Comparison of ENCODE assay signal across 17 cellular contexts in the genomic region with DNA sequence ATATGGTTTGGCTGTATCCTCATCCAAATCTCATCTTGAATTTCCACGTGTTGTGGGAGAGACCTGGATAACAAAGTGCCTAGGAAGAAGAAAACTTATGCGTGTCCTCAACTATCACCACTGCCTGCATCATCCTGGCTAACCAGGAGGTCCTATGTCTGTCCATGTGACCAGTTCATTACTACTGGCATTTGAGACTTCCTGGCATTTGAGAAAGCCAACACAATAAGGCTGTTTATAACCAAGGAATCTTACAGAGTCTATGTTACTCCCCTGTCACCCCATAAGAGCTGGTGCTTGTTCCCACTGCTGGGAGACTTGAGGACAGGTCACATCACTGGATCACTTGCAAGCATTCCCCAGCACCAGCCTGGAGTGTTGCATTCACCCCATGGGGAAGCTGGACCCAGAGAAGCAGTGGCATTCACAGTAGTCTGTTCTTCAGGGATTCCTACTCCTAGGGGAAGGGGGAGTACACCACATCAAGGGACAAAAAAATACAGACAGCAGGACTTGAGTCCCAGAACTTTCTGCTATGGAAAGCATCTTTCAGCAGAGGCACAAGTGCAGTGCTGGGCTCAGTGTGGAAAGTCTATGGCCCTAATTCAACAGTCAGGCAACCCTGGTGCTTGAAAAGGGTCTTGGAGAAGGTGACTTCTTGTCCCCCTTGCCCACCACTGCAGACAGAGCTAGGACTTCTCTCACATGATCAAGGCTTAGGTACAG.
DNase-seq lines count a peak whose midpoint lies in the region; ATAC-seq and TF ChIP-seq lines count a peak whose summit lies in the region.
"Had no signal": no experiment of that assay in that cellular context is flagged by ENCODE, and none has a peak within 500 bp of the region (broad histone marks: within the 10 kb centered on the region; RNA-seq: fewer than 3 reads in every experiment).

No MANE protein-coding gene starts in this region.

- no peak overlapping the region for H2AFZ ChIP-seq in GM23248
- H2AFZ ChIP-seq in osteoblast (ENCODE audit: low read length), result no peak overlapping the region

- WGBS in GM23248 (ENCODE audit: low coverage in 1 of 2, low lambda C conversion rate in 2 of 2, missing lambda C conversion rate in 2 of 2), 2 experiments, result 65 to 71% methylated on average over 2 of the region's 2 CpGs
- WGBS in prostate gland, result 88% methylated on average over 2 of the region's 2 CpGs

- DNase-seq in GM23248 (peak; percentile 13), SK-MEL-5 (ENCODE audit: low read depth, low spot score) (peak; percentile 100), fibroblast of mammary gland (ENCODE audit: low read depth) (peak; percentile 52), osteoblast (ENCODE audit: insufficient read length, low spot score, missing footprints) (no peak), NCI-H446 treated with DMSO at 0.1 percent for 48 hours (lab: John Stamatoyannopoulos, UW) (no peak), left colon (no peak), prostate gland (ENCODE audit: low spot score) (no peak)
- DNase-seq: activated CD4-positive, alpha-beta T cell treated with anti-CD3 and anti-CD28 coated beads, Interleukin-2, amount 50 U/mL, for 1 hour; activated T-cell treated with anti-CD3 and anti-CD28 coated beads, Interleukin-2, amount 50 U/mL, for 24 hours; BE2C; mucosa of descending colon; NCI-H1417 treated with DMSO at 0.1 percent for 48 hours; NCI-H2227 treated with DMSO at 0.1 percent for 48 hours; ovary; stimulated activated CD4-positive, alpha-beta T cell treated with anti-CD3 and anti-CD28 coated beads, Interleukin-12 subunit alpha, Interleukin-12 subunit beta, amount 100 ng/mL, for 4 hours had no signal

- H3K79me2 ChIP-seq in GM23248 (ENCODE audit: insufficient read depth) (no peaks in the 10 kb centered on the region), osteoblast (ENCODE audit: insufficient read depth, low read length) (no peaks in the 10 kb centered on the region)

- peaks cover 50% of the 10 kb centered on the region for H3F3A ChIP-seq in GM23248 (ENCODE audit: insufficient read depth)

- H3K9ac ChIP-seq in GM23248, result peak overlapping the region; percentile 18; the same call in 1 of the 2 replicates
- H3K9ac ChIP-seq: KMS-11 had no signal

- TF ChIP-seq POLR2A in prostate gland (IDR thresholded peaks at IDR 0.05), result no peak

- H3K9me3 ChIP-seq in GM23248 (ENCODE audit: low read depth) (no peaks in the 10 kb centered on the region), osteoblast (ENCODE audit: low read depth, low read length) (no peaks in the 10 kb centered on the region), prostate gland (no peaks in the 10 kb centered on the region)
- H3K9me3 ChIP-seq: BE2C, mucosa of descending colon, ovary had no signal

- TF ChIP-seq CTCF in fibroblast of mammary gland (conservative IDR thresholded peaks at IDR 0.05; ENCODE audit: control insufficient read depth, insufficient read depth, low read depth, low read length), result no peak
- TF ChIP-seq CTCF in osteoblast (IDR thresholded peaks at IDR 0.05; ENCODE audit: extremely low read depth, low read depth, low read length), result no peak
- no peak for TF ChIP-seq CTCF in prostate gland (IDR thresholded peaks at IDR 0.05)

- ATAC-seq in GM21723 (IDR thresholded peaks at IDR 0.05; ENCODE audit: unreplicated experiment) (no peak), left colon (no peak)

- H3K27ac ChIP-seq in GM23248, result peak overlapping the region; percentile 79
- peak overlapping the region; percentile 83 for H3K27ac ChIP-seq in osteoblast (ENCODE audit: low read depth, low read length)
- no peak overlapping the region for H3K27ac ChIP-seq in prostate gland
- H3K27ac ChIP-seq: KMS-11, ovary had no signal

- intact Hi-C loops in left colon (cut with DNase I, micrococcal nuclease) (no loop called here), prostate gland (cut with DNase I) (no loop called here)

- H3K4me3 ChIP-seq in GM23248, result no peak overlapping the region
- no peak overlapping the region for H3K4me3 ChIP-seq in fibroblast of mammary gland (ENCODE audit: control insufficient read depth, low read depth, low read length)
- H3K4me3 ChIP-seq in osteoblast (ENCODE audit: insufficient read depth, low read length), result no peak overlapping the region
- H3K4me3 ChIP-seq in prostate gland, result no peak overlapping the region
- H3K4me3 ChIP-seq: mucosa of descending colon, ovary had no signal

- H3K4me2 ChIP-seq in GM23248 (ENCODE audit: unreplicated experiment) (peak overlapping the region; percentile 73), osteoblast (ENCODE audit: insufficient read depth, low read length) (peak overlapping the region; percentile 57)
- H3K4me2 ChIP-seq: KMS-11 had no signal

- H4K20me1 ChIP-seq in GM23248 (ENCODE audit: insufficient read depth), result no peaks in the 10 kb centered on the region
- H4K20me1 ChIP-seq in osteoblast (ENCODE audit: insufficient read depth, low read length), result no peaks in the 10 kb centered on the region

- H3K27me3 ChIP-seq in GM23248 (replicated peaks; ENCODE audit: insufficient read depth), result no peaks in the 10 kb centered on the region
- no peaks in the 10 kb centered on the region for H3K27me3 ChIP-seq in osteoblast (ENCODE audit: insufficient read depth, low read length)
- no peaks in the 10 kb centered on the region for H3K27me3 ChIP-seq in prostate gland (replicated peaks; ENCODE audit: insufficient read depth)
- H3K27me3 ChIP-seq: BE2C, ovary had no signal

- H3K4me1 ChIP-seq in GM23248 (ENCODE audit: insufficient read depth) (peaks cover 69% of the 10 kb centered on the region), osteoblast (ENCODE audit: insufficient read depth, low read length) (peaks cover 55% of the 10 kb centered on the region), prostate gland (replicated peaks) (peaks cover 4% of the 10 kb centered on the region)
- H3K4me1 ChIP-seq: BE2C had no signal

- no peaks in the 10 kb centered on the region for H3K9me2 ChIP-seq in GM23248 (ENCODE audit: insufficient read depth)

- in situ Hi-C loops in GM23248 (cut with MboI), result no loop called here
- in situ Hi-C loops in SK-MEL-5 (cut with HindIII; ENCODE audit: low pct_unique_long_range_greater_than_20kb, low sequenced_read_pairs), result no loop called here

- H3K36me3 ChIP-seq in GM23248 (ENCODE audit: low read depth) (no peaks in the 10 kb centered on the region), osteoblast (ENCODE audit: insufficient read depth, low read length) (no peaks in the 10 kb centered on the region), prostate gland (no peaks in the 10 kb centered on the region)
- H3K36me3 ChIP-seq: BE2C, ovary had no signal

Comparison
In these comparisons a context has a peak if more than half of its experiments do, and no peak if none do; other contexts are left out.
1. DNase-seq: peak in GM23248 (single experiment), SK-MEL-5 (single experiment) and fibroblast of mammary gland (single experiment); none in osteoblast (single experiment), NCI-H446 treated with DMSO at 0.1 percent for 48 hours (single experiment), left colon (0 of 2) and prostate gland (single experiment).
2. H3K27ac ChIP-seq: peak in GM23248 (single experiment) and osteoblast (single experiment); none in prostate gland (0 of 2).